1 cellular context compared by ENCODE assay signal in the genomic region with DNA sequence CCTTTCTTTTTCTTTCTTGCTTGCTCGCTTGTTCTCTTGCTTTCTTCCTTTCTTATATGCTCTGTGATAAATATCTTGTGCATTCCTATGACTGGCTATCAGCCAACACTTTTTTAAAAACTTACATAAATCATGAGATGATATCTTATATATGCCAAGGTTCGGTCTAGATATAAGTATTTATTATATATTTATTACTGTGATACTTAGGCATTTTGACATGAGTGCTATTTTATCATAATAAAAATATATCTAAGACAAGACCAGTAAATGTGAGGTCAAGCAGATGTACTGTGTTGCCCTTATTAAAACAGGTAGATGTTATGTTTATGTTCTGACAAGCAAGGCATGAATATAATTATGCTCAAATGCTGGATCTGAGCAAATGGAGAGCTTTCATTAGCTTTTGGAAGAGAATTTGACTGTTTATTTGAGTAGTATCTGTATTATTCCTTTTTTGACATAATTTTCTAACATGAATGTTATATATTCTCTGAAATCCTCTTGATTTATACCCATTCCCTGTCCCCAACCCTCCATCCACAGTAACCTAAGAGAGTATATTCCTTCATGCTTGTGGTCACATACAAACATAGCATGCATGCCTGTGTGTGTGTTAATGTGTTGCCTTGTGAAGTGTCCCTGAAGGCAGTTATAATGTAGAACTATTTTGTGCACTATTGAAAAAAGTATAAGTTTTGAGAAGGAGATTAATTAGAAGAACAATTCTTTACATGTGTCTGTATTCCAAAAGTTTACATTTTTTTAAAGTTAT.
TF ChIP-seq lines count a peak whose summit lies in the region.

No MANE protein-coding gene starts in this region.

TF ChIP-seq in IMR-90, 13 proteins besides CTCF, POLR2A, EP300 and RAD21:
- TF ChIP-seq FOS (IDR thresholded peaks at IDR 0.05; ENCODE audit: low read depth, low read length) (no peak), CHD1 (IDR thresholded peaks at IDR 0.05; ENCODE audit: low read depth, low read length) (no peak), CEBPB (IDR thresholded peaks at IDR 0.05; ENCODE audit: low read depth, low read length) (no peak), MXI1 (IDR thresholded peaks at IDR 0.05; ENCODE audit: borderline replicate concordance, low read depth, low read length) (no peak), RFX5 (IDR thresholded peaks at IDR 0.05; ENCODE audit: low read depth, low read length) (no peak), MAZ (IDR thresholded peaks at IDR 0.05; ENCODE audit: borderline replicate concordance, low read depth, low read length) (no peak), BHLHE40 (IDR thresholded peaks at IDR 0.05; ENCODE audit: low read depth, low read length) (no peak), SMC3 (IDR thresholded peaks at IDR 0.05; ENCODE audit: low read depth, low read length) (no peak), MAFK (IDR thresholded peaks at IDR 0.05; ENCODE audit: low read depth, low read length) (no peak), NFE2L2 (IDR thresholded peaks at IDR 0.05; ENCODE audit: low read depth, low read length) (no peak), RCOR1 (IDR thresholded peaks at IDR 0.05; ENCODE audit: insufficient replicate concordance, low read length) (no peak)
- TF ChIP-seq, protein P1, sequence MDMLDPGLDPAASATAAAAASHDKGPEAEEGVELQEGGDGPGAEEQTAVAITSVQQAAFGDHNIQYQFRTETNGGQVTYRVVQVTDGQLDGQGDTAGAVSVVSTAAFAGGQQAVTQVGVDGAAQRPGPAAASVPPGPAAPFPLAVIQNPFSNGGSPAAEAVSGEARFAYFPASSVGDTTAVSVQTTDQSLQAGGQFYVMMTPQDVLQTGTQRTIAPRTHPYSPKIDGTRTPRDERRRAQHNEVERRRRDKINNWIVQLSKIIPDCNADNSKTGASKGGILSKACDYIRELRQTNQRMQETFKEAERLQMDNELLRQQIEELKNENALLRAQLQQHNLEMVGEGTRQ (IDR thresholded peaks at IDR 0.05; ENCODE audit: low read depth, low read length): no peak
- TF ChIP-seq, protein P2, sequence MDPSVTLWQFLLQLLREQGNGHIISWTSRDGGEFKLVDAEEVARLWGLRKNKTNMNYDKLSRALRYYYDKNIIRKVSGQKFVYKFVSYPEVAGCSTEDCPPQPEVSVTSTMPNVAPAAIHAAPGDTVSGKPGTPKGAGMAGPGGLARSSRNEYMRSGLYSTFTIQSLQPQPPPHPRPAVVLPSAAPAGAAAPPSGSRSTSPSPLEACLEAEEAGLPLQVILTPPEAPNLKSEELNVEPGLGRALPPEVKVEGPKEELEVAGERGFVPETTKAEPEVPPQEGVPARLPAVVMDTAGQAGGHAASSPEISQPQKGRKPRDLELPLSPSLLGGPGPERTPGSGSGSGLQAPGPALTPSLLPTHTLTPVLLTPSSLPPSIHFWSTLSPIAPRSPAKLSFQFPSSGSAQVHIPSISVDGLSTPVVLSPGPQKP (IDR thresholded peaks at IDR 0.05; ENCODE audit: borderline replicate concordance, low read depth, low read length): no peak
